Comparison of ENCODE assay signal across 21 cellular contexts in the genomic region with DNA sequence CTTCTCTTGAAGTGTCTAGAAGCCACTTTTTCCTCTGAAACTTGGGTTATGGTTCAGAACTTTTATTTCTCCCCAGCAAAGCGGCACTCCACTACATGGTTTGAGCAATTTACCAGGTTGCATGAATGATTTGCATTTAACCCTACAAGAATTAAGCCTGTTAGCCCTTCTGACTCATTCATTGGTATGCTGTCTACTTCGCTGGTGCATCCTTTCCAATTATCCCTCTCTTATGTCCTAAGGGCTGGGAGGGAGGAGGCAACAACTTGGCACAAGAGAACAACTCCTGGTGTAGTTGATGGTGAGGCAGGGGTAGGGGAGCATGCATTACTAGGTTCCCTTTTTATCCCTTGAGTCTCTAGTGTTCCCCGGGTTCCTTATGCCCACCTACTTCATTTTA.
"Had no signal": no experiment of that assay in that cellular context is flagged by ENCODE, and none has a peak within 500 bp of the region (broad histone marks: within the 10 kb centered on the region; RNA-seq: fewer than 3 reads in every experiment).

No MANE protein-coding gene starts in this region.

- H3K27ac ChIP-seq: coronary artery, gastroesophageal sphincter, neutrophil, psoas muscle, spleen, tibial artery, upper lobe of right lung, vagina had no signal

- H3K27me3 Mint-ChIP-seq: stimulated activated memory B cell treated with anti-CD40 and anti-IgM and Interleukin-4, amounts not matched to agents 10 μg/mL and 1 μg/mL and 100 μg/mL, for 72 hours had no signal

- H3K4me1 ChIP-seq: gastroesophageal sphincter, psoas muscle, spleen, tibial artery, upper lobe of right lung had no signal

- H3K36me3 ChIP-seq: gastroesophageal sphincter, neutrophil, spleen, tibial artery, upper lobe of right lung, vagina had no signal

- H3K4me3 ChIP-seq: coronary artery, gastroesophageal sphincter, lung, psoas muscle, spleen, tibial artery, upper lobe of right lung, vagina had no signal

- H3K4me3 Mint-ChIP-seq: endodermal cell; naive thymus-derived CD4-positive, alpha-beta T cell; stimulated activated memory B cell treated with anti-CD40 and anti-IgM and Interleukin-4, amounts not matched to agents 10 μg/mL and 1 μg/mL and 100 μg/mL, for 72 hours; stimulated activated naive CD8-positive, alpha-beta T cell treated with anti-CD3 and anti-CD28 coated beads, Interleukin-15, Interleukin-2, amounts not matched to agents 100 ng/mL and 50 ng/mL, for 24 hours had no signal

- H3K9me3 ChIP-seq: gastroesophageal sphincter, neutrophil, psoas muscle, spleen, tibial artery, upper lobe of right lung, vagina had no signal

- DNase-seq: effector CD4-positive, alpha-beta T cell; endodermal cell; glutamatergic neuron; kidney; left cardiac atrium; left ventricle myocardium superior; naive thymus-derived CD4-positive, alpha-beta T cell; psoas muscle; spleen; stimulated activated CD4-positive, alpha-beta T cell treated with anti-CD3 and anti-CD28 coated beads, Interleukin-15, amount 100 ng/mL, for 24 hours; stimulated activated CD4-positive, alpha-beta T cell treated with anti-CD3 and anti-CD28 coated beads, Interleukin-1b, Interleukin-23, amount 100 ng/mL, for 48 hours; stimulated activated CD4-positive, alpha-beta T cell treated with anti-CD3 and anti-CD28 coated beads, Interleukin-4, amount 100 ng/mL, for 24 hours; tibial artery; upper lobe of right lung had no signal

- H3K27ac Mint-ChIP-seq: endodermal cell; naive thymus-derived CD4-positive, alpha-beta T cell; stimulated activated memory B cell treated with anti-CD40 and anti-IgM and Interleukin-4, amounts not matched to agents 10 μg/mL and 1 μg/mL and 100 μg/mL, for 72 hours; stimulated activated naive CD8-positive, alpha-beta T cell treated with anti-CD3 and anti-CD28 coated beads, Interleukin-15, Interleukin-2, amounts not matched to agents 100 ng/mL and 50 ng/mL, for 24 hours had no signal

- H3K27me3 ChIP-seq: neutrophil, spleen, tibial artery, upper lobe of right lung, vagina had no signal

- H3K4me1 Mint-ChIP-seq: endodermal cell; naive thymus-derived CD4-positive, alpha-beta T cell; stimulated activated memory B cell treated with anti-CD40 and anti-IgM and Interleukin-4, amounts not matched to agents 10 μg/mL and 1 μg/mL and 100 μg/mL, for 72 hours had no signal

- H3K36me3 Mint-ChIP-seq: naive thymus-derived CD4-positive, alpha-beta T cell; stimulated activated memory B cell treated with anti-CD40 and anti-IgM and Interleukin-4, amounts not matched to agents 10 μg/mL and 1 μg/mL and 100 μg/mL, for 72 hours had no signal

- H3K9me3 Mint-ChIP-seq: endodermal cell; stimulated activated memory B cell treated with anti-CD40 and anti-IgM and Interleukin-4, amounts not matched to agents 10 μg/mL and 1 μg/mL and 100 μg/mL, for 72 hours; stimulated activated naive CD8-positive, alpha-beta T cell treated with anti-CD3 and anti-CD28 coated beads, Interleukin-15, Interleukin-2, amounts not matched to agents 100 ng/mL and 50 ng/mL, for 24 hours had no signal
